8 cellular contexts compared by ENCODE assay signal in genomic region chr18:46946656-46947282, GRCh38. TPM values are rescaled to one million over a fixed set of nuclear protein-coding genes. Genes with fewer than 3 reads are reported as not detected.
DNase-seq lines count a peak whose midpoint lies in the region; ATAC-seq, FAIRE-seq and TF ChIP-seq lines count a peak whose summit lies in the region.

No MANE protein-coding gene starts in this region.

- no peak overlapping the region for H2AK5ac ChIP-seq in neuronal stem cell (ENCODE audit: low read depth, low read length)

- CTCF ChIA-PET in A549 (lab: Yijun Ruan, JAX): interaction anchor here (0.7 kb wide), 1 partner anchor 9 kb away, joined by 3 read pairs; no protein-coding TSS in a partner anchor

- H3K4me2 ChIP-seq in A549 (peak overlapping the region; percentile 54), neuronal stem cell (ENCODE audit: insufficient read depth, low read length, poor library complexity, severe bottlenecking) (peak overlapping the region; percentile 54)

- no peak overlapping the region for H3K14ac ChIP-seq in neuronal stem cell (ENCODE audit: low read length)

- H4K91ac ChIP-seq in neuronal stem cell (ENCODE audit: low read depth, low read length, poor library complexity): no peak overlapping the region

- H3K23ac ChIP-seq in neuronal stem cell (ENCODE audit: low read depth, low read length, poor library complexity): no peak overlapping the region

- peak; percentile 98 to 100 for ATAC-seq in A549
- ATAC-seq in GM18909 (IDR thresholded peaks at IDR 0.05; ENCODE audit: poor library complexity, unreplicated experiment): peak; percentile 99
- ATAC-seq in HG03139 (IDR thresholded peaks at IDR 0.05; ENCODE audit: unreplicated experiment): peak; percentile 97

- no peak for TF ChIP-seq RAD21 in A549 (conservative IDR thresholded peaks at IDR 0.05 in 1 of 2, IDR thresholded peaks at IDR 0.05 in 1 of 2)

- WGBS in A549 (ENCODE audit: missing lambda C conversion rate): 1% methylated on average over 27 of the region's 32 CpGs
- WGBS in neuronal stem cell (ENCODE audit: extremely low coverage in 2 of 2, insufficient read length in 2 of 2, insufficient replicate concordance in 1 of 2), 2 donors: no CpG with 5 or more reads among the region's 32 CpGs
- WGBS in thymus: under 1% methylated on average over 32 of the region's 32 CpGs

- peak overlapping the region; percentile 90 for H2AFZ ChIP-seq in neuronal stem cell (ENCODE audit: low read length)

- H3K18ac ChIP-seq in neuronal stem cell (ENCODE audit: low read length): no peak overlapping the region

- DNase-seq in A549 (ENCODE audit: low read depth in 1 of 2, low spot score in 1 of 2) (peak; percentile 80 to 88), NT2/D1 (ENCODE audit: low read depth, low spot score) (peak; percentile 81), germinal center (ENCODE audit: low spot score) (peak; percentile 89), neuronal stem cell (ENCODE audit: low spot score) (peak; percentile 90)
- peak; percentile 9 for DNase-seq in activated effector memory CD4-positive, alpha-beta T cell treated with Interleukin-2 at 50 U/mL for 16 hours

- no peak overlapping the region for H2BK120ac ChIP-seq in neuronal stem cell (ENCODE audit: low read depth, low read length)

- H2BK5ac ChIP-seq in neuronal stem cell (ENCODE audit: low read length): no peak overlapping the region

- peak overlapping the region; percentile 33 for H3K9ac ChIP-seq in NT2/D1 (ENCODE audit: insufficient read length, low read depth)
- H3K9ac ChIP-seq in neuronal stem cell (ENCODE audit: low read depth, low read length, poor library complexity): no peak overlapping the region

- H3K27ac ChIP-seq in A549 (0 out of 6 replicates have a peak overlapping the region, but pooled peaks of 1 of the 2 experiments have one; percentile 13), neuronal stem cell (replicated peaks; ENCODE audit: low read length) (no peak overlapping the region), thymus (ENCODE audit: low read depth) (no peak overlapping the region)

- no peaks in the 10 kb centered on the region for H3K4me1 ChIP-seq in A549
- H3K4me1 ChIP-seq in NT2/D1 (ENCODE audit: insufficient read depth, insufficient read length): no peaks in the 10 kb centered on the region
- H3K4me1 ChIP-seq in neuronal stem cell (ENCODE audit: control insufficient read depth in 2 of 2, insufficient read depth in 1 of 2, low read depth in 1 of 2, low read length in 2 of 2): peaks cover 0 to 3% of the 10 kb centered on the region in 2 donors
- no peaks in the 10 kb centered on the region for H3K4me1 ChIP-seq in thymus (ENCODE audit: control insufficient read depth, insufficient read depth, low read length)

- H4K8ac ChIP-seq in neuronal stem cell (ENCODE audit: low read depth, low read length): no peak overlapping the region

- H3K36me3 ChIP-seq in NT2/D1 (ENCODE audit: insufficient read depth, insufficient read length, low read length) (no peaks in the 10 kb centered on the region), neuronal stem cell (replicated peaks in 1 of 2; ENCODE audit: control insufficient read depth in 2 of 2, insufficient read depth in 2 of 2, low read length in 2 of 2) (no peaks in the 10 kb centered on the region), thymus (ENCODE audit: control insufficient read depth, insufficient read depth) (no peaks in the 10 kb centered on the region)

- no peaks in the 10 kb centered on the region for H3K9me3 ChIP-seq in A549
- H3K9me3 ChIP-seq in NT2/D1 (ENCODE audit: insufficient read depth, low read length): no peaks in the 10 kb centered on the region
- no peaks in the 10 kb centered on the region for H3K9me3 ChIP-seq in neuronal stem cell (replicated peaks in 1 of 2; ENCODE audit: control insufficient read depth in 2 of 2, insufficient read depth in 1 of 2, low read depth in 1 of 2, low read length in 2 of 2)
- no peaks in the 10 kb centered on the region for H3K9me3 ChIP-seq in thymus (ENCODE audit: control insufficient read depth)

- no peak for TF ChIP-seq CTCF in A549 (IDR thresholded peaks at IDR 0.05)

- H2BK12ac ChIP-seq in neuronal stem cell (ENCODE audit: low read length): no peak overlapping the region

- FAIRE-seq in A549 (lab: Jason Lieb, UNC): no peak

- no peak for TF ChIP-seq POLR2A in A549 (IDR thresholded peaks at IDR 0.05; ENCODE audit: low read length)

- H3K4me3 ChIP-seq in A549 (peak overlapping the region; percentile 48), NT2/D1 (ENCODE audit: insufficient read length, low read depth) (peak overlapping the region; percentile 58), neuronal stem cell (ENCODE audit: low read length in 2 of 2) (peak overlapping the region; percentile 58 to 84), thymus (ENCODE audit: low read length) (peak overlapping the region; percentile 57)

- TF ChIP-seq EP300 in A549 (IDR thresholded peaks at IDR 0.05): no peak

- H3K79me1 ChIP-seq in neuronal stem cell (ENCODE audit: low read depth, low read length): no peaks in the 10 kb centered on the region

- no peak overlapping the region for H3K4ac ChIP-seq in neuronal stem cell (ENCODE audit: low read length)

- H2BK15ac ChIP-seq in neuronal stem cell (ENCODE audit: low read length): no peak overlapping the region

- H3K27me3 ChIP-seq in NT2/D1 (ENCODE audit: insufficient read depth, insufficient read length) (no peaks in the 10 kb centered on the region), neuronal stem cell (ENCODE audit: control insufficient read depth in 3 of 3, insufficient read depth in 3 of 3, low read depth in 1 of 3, low read length in 3 of 3) (peaks cover 0 to 3% (median 0%) of the 10 kb centered on the region in 3 experiments), thymus (ENCODE audit: control insufficient read depth, insufficient read depth) (no peaks in the 10 kb centered on the region)

- POLR2A ChIA-PET in A549 (lab: Yijun Ruan, JAX): no interaction called here

TF ChIP-seq in A549, 52 proteins besides CTCF, POLR2A, EP300 and RAD21:
- TF ChIP-seq EHF (CRISPR knock-in tag; IDR thresholded peaks at IDR 0.05): no peak
- peak; percentile 79 for TF ChIP-seq PBX3 (IDR thresholded peaks at IDR 0.05)
- peak; percentile 64 for TF ChIP-seq RFX5 (IDR thresholded peaks at IDR 0.05)
- TF ChIP-seq SREBF2 (IDR thresholded peaks at IDR 0.05): no peak

RNA-seq across cellular contexts. Expression of gene KATNAL2, which starts 29.4 kb away (rescaled TPM):
- polyA plus RNA-seq in A549 (2011; rRNA removed): 3.1 and 5.4 TPM in 2 replicates
- polyA plus RNA-seq in A549 (2012; cell fraction: cytosol; rRNA removed): 1.6 and 2.0 TPM in 2 replicates
- polyA plus RNA-seq in A549 (2012; cell fraction: nucleus; rRNA removed): 3.2 and 5.8 TPM in 2 replicates
- 4.0 to 4.2 TPM (median 4.0 TPM) in 3 replicates for polyA plus RNA-seq in A549 (2017; fragmentation: RNase III; extraction: RNeasy Plus Mini Kit Qiagen cat#74134 plus additional on column Dnase treatment)
- polyA minus RNA-seq in A549 (2011; rRNA and poly(A)+ RNA removed): 1.0 and 1.9 TPM in 2 replicates
- 33.0 TPM for polyA plus RNA-seq in neuronal stem cell (2013, experiment 1 of 2)
- polyA plus RNA-seq in neuronal stem cell (2013, experiment 2 of 2): 34.7 TPM
- polyA plus RNA-seq in thymus: 6.5 TPM

RNA-seq across cellular contexts. Expression of gene PIAS2, which starts 29.5 kb away (rescaled TPM):
- polyA plus RNA-seq in A549 (2011; rRNA removed) (6.7 and 8.1 TPM in 2 replicates), A549 (2017; fragmentation: RNase III; extraction: RNeasy Plus Mini Kit Qiagen cat#74134 plus additional on column Dnase treatment) (6.6 to 7.0 TPM (median 6.8 TPM) in 3 replicates), thymus (8.5 TPM)
- polyA plus RNA-seq in A549 (2012; cell fraction: cytosol; rRNA removed): 4.3 and 5.8 TPM in 2 replicates
- polyA plus RNA-seq in A549 (2012; cell fraction: nucleus; rRNA removed): 2.0 and 2.5 TPM in 2 replicates
- 7.2 and 11.9 TPM in 2 replicates for polyA minus RNA-seq in A549 (2011; rRNA and poly(A)+ RNA removed)
- polyA plus RNA-seq in neuronal stem cell (2013, experiment 1 of 2): 24.1 TPM
- polyA plus RNA-seq in neuronal stem cell (2013, experiment 2 of 2): 26.2 TPM

Comparison
In these comparisons a context has a peak if more than half of its experiments do, and no peak if none do; other contexts are left out.
1. DNase-seq: peak in every context shown above with its lines; median percentile 90 in neuronal stem cell; 89 in germinal center; 84 in A549; 81 in NT2/D1; 9 in activated effector memory CD4-positive, alpha-beta T cell treated with Interleukin-2 at 50 U/mL for 16 hours.